ENCODE assay signal across 23 cellular contexts in the genomic region with DNA sequence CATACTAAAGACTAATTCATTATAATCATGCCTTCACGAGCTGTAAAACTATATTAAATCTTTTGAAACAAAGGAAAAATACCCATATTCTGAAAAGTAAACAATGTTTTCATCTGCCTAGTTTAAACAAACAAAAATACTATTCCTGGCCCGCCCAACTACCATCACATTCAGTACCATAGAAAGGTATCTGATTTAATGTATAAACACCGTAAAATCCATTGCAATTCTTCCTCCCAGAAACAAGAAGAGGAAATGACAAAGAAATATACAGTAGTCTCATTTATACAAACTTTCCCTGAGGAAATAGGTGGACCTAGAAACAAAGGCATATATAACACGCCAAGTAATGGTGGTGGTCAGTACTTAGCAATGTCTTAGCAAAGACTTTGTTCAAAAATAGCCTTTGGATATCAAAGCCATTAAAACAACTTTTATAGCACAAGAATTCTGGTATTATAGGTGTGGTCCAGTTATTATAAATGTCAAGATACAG.
"Had no signal": no experiment of that assay in that cellular context is flagged by ENCODE, and none has a peak within 500 bp of the region (broad histone marks: within the 10 kb centered on the region; RNA-seq: fewer than 3 reads in every experiment).

No MANE protein-coding gene starts in this region.

- H3K4me1 Mint-ChIP-seq: activated CD4-positive, alpha-beta T cell treated with anti-CD3 and anti-CD28 coated beads, Interleukin-2, amount 10 ng/mL, durations not matched to agents 7 days and 5 days; activated naive CD4-positive, alpha-beta T cell treated with anti-CD3 and anti-CD28 coated beads, Interleukin-2, amount 10 ng/mL, durations not matched to agents 7 days and 5 days; activated naive CD8-positive, alpha-beta T cell treated with anti-CD3 and anti-CD28 coated beads for 36 hours; activated T-helper 17 cell treated with anti-CD3 and anti-CD28 coated beads, Interleukin-2, amount 50 U/mL, for 72 hours; T-cell had no signal

- H3K36me3 Mint-ChIP-seq: activated CD4-positive, alpha-beta memory T cell treated with anti-CD3 and anti-CD28 coated beads for 36 hours; activated naive CD4-positive, alpha-beta T cell treated with anti-CD3 and anti-CD28 coated beads, Interleukin-2, amount 10 ng/mL, durations not matched to agents 7 days and 5 days; activated naive CD8-positive, alpha-beta T cell treated with anti-CD3 and anti-CD28 coated beads for 36 hours; T-cell had no signal

- H3K9me3 Mint-ChIP-seq: activated CD4-positive, alpha-beta memory T cell treated with anti-CD3 and anti-CD28 coated beads for 36 hours; activated CD4-positive, alpha-beta T cell treated with anti-CD3 and anti-CD28 coated beads, Interleukin-2, amount 10 ng/mL, durations not matched to agents 7 days and 5 days; activated naive CD4-positive, alpha-beta T cell treated with anti-CD3 and anti-CD28 coated beads, Interleukin-2, amount 10 ng/mL, durations not matched to agents 7 days and 5 days; activated naive CD8-positive, alpha-beta T cell treated with anti-CD3 and anti-CD28 coated beads for 36 hours; activated T-helper 17 cell treated with anti-CD3 and anti-CD28 coated beads, Interleukin-2, amount 50 U/mL, for 72 hours; T-cell had no signal

- H3K27ac ChIP-seq: PC-9 had no signal

- ATAC-seq: activated T-helper 17 cell treated with anti-CD3 and anti-CD28 coated beads, Interleukin-2, amount 50 U/mL, for 72 hours; T-cell had no signal

- H3K4me3 Mint-ChIP-seq: activated CD4-positive, alpha-beta memory T cell treated with anti-CD3 and anti-CD28 coated beads for 36 hours; activated CD4-positive, alpha-beta T cell treated with anti-CD3 and anti-CD28 coated beads, Interleukin-2, amount 10 ng/mL, durations not matched to agents 7 days and 5 days; activated naive CD4-positive, alpha-beta T cell treated with anti-CD3 and anti-CD28 coated beads, Interleukin-2, amount 10 ng/mL, durations not matched to agents 7 days and 5 days; activated naive CD8-positive, alpha-beta T cell treated with anti-CD3 and anti-CD28 coated beads for 36 hours; activated T-helper 17 cell treated with anti-CD3 and anti-CD28 coated beads, Interleukin-2, amount 50 U/mL, for 72 hours; T-cell had no signal

- H3K27ac Mint-ChIP-seq: activated CD4-positive, alpha-beta memory T cell treated with anti-CD3 and anti-CD28 coated beads for 36 hours; activated CD4-positive, alpha-beta T cell treated with anti-CD3 and anti-CD28 coated beads, Interleukin-2, amount 10 ng/mL, durations not matched to agents 7 days and 5 days; activated naive CD4-positive, alpha-beta T cell treated with anti-CD3 and anti-CD28 coated beads, Interleukin-2, amount 10 ng/mL, durations not matched to agents 7 days and 5 days; activated naive CD8-positive, alpha-beta T cell treated with anti-CD3 and anti-CD28 coated beads for 36 hours; activated T-helper 17 cell treated with anti-CD3 and anti-CD28 coated beads, Interleukin-2, amount 50 U/mL, for 72 hours; T-cell had no signal

- H3K27me3 Mint-ChIP-seq: activated CD4-positive, alpha-beta memory T cell treated with anti-CD3 and anti-CD28 coated beads for 36 hours; activated CD4-positive, alpha-beta T cell treated with anti-CD3 and anti-CD28 coated beads, Interleukin-2, amount 10 ng/mL, durations not matched to agents 7 days and 5 days; activated naive CD4-positive, alpha-beta T cell treated with anti-CD3 and anti-CD28 coated beads, Interleukin-2, amount 10 ng/mL, durations not matched to agents 7 days and 5 days; activated naive CD8-positive, alpha-beta T cell treated with anti-CD3 and anti-CD28 coated beads for 36 hours; activated T-helper 17 cell treated with anti-CD3 and anti-CD28 coated beads, Interleukin-2, amount 50 U/mL, for 72 hours; T-cell had no signal

- DNase-seq: activated CD4-positive, alpha-beta memory T cell treated with anti-CD3 and anti-CD28 coated beads for 36 hours; activated CD4-positive, alpha-beta T cell treated with anti-CD3 and anti-CD28 coated beads, Interleukin-2, amount 10 ng/mL, durations not matched to agents 7 days and 5 days; activated CD4-positive, CD25-positive, alpha-beta regulatory T cell; activated CD8-positive, alpha-beta memory T cell treated with anti-CD3 and anti-CD28 coated beads for 24 hours; activated gamma-delta T cell treated with Interleukin-2 at 50 U/mL for 16 hours; activated naive CD4-positive, alpha-beta T cell treated with anti-CD3 and anti-CD28 coated beads, Interleukin-2, amount 10 ng/mL, durations not matched to agents 7 days and 5 days; activated naive CD8-positive, alpha-beta T cell treated with anti-CD3 and anti-CD28 coated beads for 36 hours; activated T-cell treated with anti-CD3 and anti-CD28 coated beads for 4 hours; activated T-cell treated with anti-CD3 and anti-CD28 coated beads, Interleukin-2, amount 50 U/mL, for 48 hours; anterior cingulate cortex; Kasumi-1; KBM-7; NCI-H1105 treated with DMSO at 0.1 percent for 48 hours; NCI-H1436 treated with DMSO at 0.1 percent for 48 hours; NCI-H187; NCI-H2081; NCI-H510A treated with DMSO at 0.1 percent for 48 hours; PC-9; SIG-M5; T-cell; T-helper 2 cell; T1000 had no signal

- H3K4me3 ChIP-seq: PC-9 had no signal
